9 cellular contexts compared by ENCODE assay signal in the genomic region with DNA sequence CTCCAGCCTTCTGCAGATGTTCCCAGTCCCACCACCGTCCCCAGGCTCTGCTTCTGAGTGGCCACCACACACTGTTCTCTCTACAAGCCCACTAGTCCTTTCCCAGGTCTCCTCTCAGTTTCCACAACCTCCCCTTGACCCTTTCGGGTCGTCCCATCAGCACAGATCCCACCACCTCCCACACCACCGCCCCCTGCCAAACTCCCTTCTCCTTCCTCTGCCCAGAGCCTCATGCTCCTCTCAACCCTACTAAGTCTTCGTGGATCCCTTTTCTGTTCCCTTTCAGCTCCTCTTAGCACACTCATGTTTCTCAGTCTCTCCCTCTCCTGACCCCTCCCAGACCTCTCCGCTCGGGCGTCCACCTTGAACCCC. TPM values are rescaled to one million over a fixed set of nuclear protein-coding genes. Genes with fewer than 3 reads are reported as not detected.
DNase-seq lines count a peak whose midpoint lies in the region; ATAC-seq and TF ChIP-seq lines count a peak whose summit lies in the region.
"Had no signal": no experiment of that assay in that cellular context is flagged by ENCODE, and none has a peak within 500 bp of the region (broad histone marks: within the 10 kb centered on the region; RNA-seq: fewer than 3 reads in every experiment).

No MANE protein-coding gene starts in this region.

- peak overlapping the region; percentile 97 for H3K9ac ChIP-seq in mucosa of stomach (ENCODE audit: low read length)

- TF ChIP-seq POLR2A in uterus (IDR thresholded peaks at IDR 0.05) = no peak

- H3K4me1 Mint-ChIP-seq in MCF 10A (ENCODE audit: insufficient read depth, unreplicated experiment) = peaks cover 47% of the 10 kb centered on the region

- 67% methylated on average over 8 of the region's 8 CpGs for WGBS in right cardiac atrium

- peaks cover 7% of the 10 kb centered on the region for H3K36me3 Mint-ChIP-seq in MCF 10A (ENCODE audit: insufficient read depth, unreplicated experiment)

- H3K27ac Mint-ChIP-seq in MCF 10A (ENCODE audit: low read depth, unreplicated experiment) = peak overlapping the region; percentile 100

- ATAC-seq in right cardiac atrium (no peak), Right ventricle myocardium superior (ENCODE audit: poor library complexity) (no peak), HG03175 (IDR thresholded peaks at IDR 0.05; ENCODE audit: unreplicated experiment) (no peak)

- H3K9me3 ChIP-seq in right cardiac atrium (ENCODE audit: control insufficient read depth, low read length) (no peaks in the 10 kb centered on the region), mucosa of stomach (ENCODE audit: control insufficient read depth, low read length) (no peaks in the 10 kb centered on the region), uterus (no peaks in the 10 kb centered on the region)

- H3K9me3 Mint-ChIP-seq in MCF 10A (ENCODE audit: unreplicated experiment) = no peaks in the 10 kb centered on the region

- intact Hi-C loops in right cardiac atrium (cut with DNase I) (loop anchor here in 3 of 4 donors (10.0 kb wide), 2 partner anchors 78 to 92 kb away; a partner anchor contains a TSS), Right ventricle myocardium superior (cut with DNase I) (no loop called here), MCF 10A (cut with micrococcal nuclease) (loop anchor here (10.0 kb wide), 1 partner anchor 152 kb away; no protein-coding TSS in a partner anchor), uterus (cut with DNase I; ENCODE audit: low total_unique reads) (no loop called here)

- TF ChIP-seq CTCF in MCF 10A (IDR thresholded peaks at IDR 0.05; ENCODE audit: unreplicated experiment) (no peak), uterus (IDR thresholded peaks at IDR 0.05) (no peak)

- H3K27me3 Mint-ChIP-seq in MCF 10A (ENCODE audit: insufficient read depth, unreplicated experiment) = no peaks in the 10 kb centered on the region

- H3K4me3 ChIP-seq in right cardiac atrium (ENCODE audit: low read length) (no peak overlapping the region), mucosa of stomach (ENCODE audit: low read length) (peak overlapping the region; percentile 44), uterus (peak overlapping the region; percentile 85 to 91)

- no peaks in the 10 kb centered on the region for H3K27me3 ChIP-seq in right cardiac atrium (ENCODE audit: control insufficient read depth, insufficient read depth)
- H3K27me3 ChIP-seq in mucosa of stomach (ENCODE audit: control insufficient read depth, insufficient read depth, low read length) = no peaks in the 10 kb centered on the region
- H3K27me3 ChIP-seq in uterus = no peaks in the 10 kb centered on the region

- POLR2A ChIA-PET in MCF 10A (lab: Yijun Ruan, JAX) = interaction anchor here (0.7 to 3.7 kb wide), 3 partner anchors 20 to 97 kb away, joined by 3 to 24 read pairs (median 23); no protein-coding TSS in a partner anchor

- H3K4me1 ChIP-seq in right cardiac atrium (ENCODE audit: control insufficient read depth, insufficient read depth, low read length) (peaks cover 37% of the 10 kb centered on the region), mucosa of stomach (ENCODE audit: control insufficient read depth, insufficient read depth, low read length) (peaks cover 62% of the 10 kb centered on the region), uterus (peaks cover 23 to 46% of the 10 kb centered on the region in 2 donors)

- no peak for DNase-seq in right cardiac atrium
- DNase-seq in Right ventricle myocardium superior = no peak
- no peak for DNase-seq in MCF 10A (ENCODE audit: unreplicated experiment)
- no peak for DNase-seq in uterus
- no peak for DNase-seq in NCI-H524 treated with DMSO at 0.1 percent for 48 hours (lab: John Stamatoyannopoulos, UW)
- no peak for DNase-seq in GOT3 (lab: John Stamatoyannopoulos, UW)
- DNase-seq: NCI-H2171 had no signal

- peak overlapping the region; percentile 34 for H3K27ac ChIP-seq in right cardiac atrium (ENCODE audit: low read length)
- peak overlapping the region; percentile 95 to 96 for H3K27ac ChIP-seq in uterus

- no peaks in the 10 kb centered on the region for H3K36me3 ChIP-seq in mucosa of stomach (ENCODE audit: control insufficient read depth, insufficient read depth, low read length)
- H3K36me3 ChIP-seq in uterus = no peaks in the 10 kb centered on the region

- BruUV-seq in MCF 10A (replicated peaks; lab: Mats Ljungman, UMichigan) = no TSS peak

- CTCF ChIA-PET in MCF 10A (lab: Yijun Ruan, JAX) = no interaction called here

- peak overlapping the region; percentile 99 for H3K4me3 Mint-ChIP-seq in MCF 10A (ENCODE audit: unreplicated experiment)

RNA-seq across cellular contexts. Expression of a gene that starts 1.9 kb away (rescaled TPM):
- total RNA-seq in right cardiac atrium = 100 to 1,000 TPM in 3 of 4 donors, 10 to 100 TPM in 1; 91.7 to 111 (median 105) TPM
- 102 TPM for polyA plus RNA-seq in right cardiac atrium
- total RNA-seq in Right ventricle myocardium superior = 113 TPM
- total RNA-seq in MCF 10A (2022) = 72.1 and 73.2 TPM in 2 replicates
- 100 to 1,000 TPM in 3 of 4 donors, 10 to 100 TPM in 1; 36.5 to 693 (median 144) TPM for total RNA-seq in uterus

RNA-seq across cellular contexts. Expression of a gene that starts 28.9 kb away (rescaled TPM):
- total RNA-seq in right cardiac atrium = 1 to 10 TPM; 6.4 to 9.4 (median 7.8) TPM
- 9.9 TPM for polyA plus RNA-seq in right cardiac atrium
- total RNA-seq in Right ventricle myocardium superior = 8.4 TPM
- 9.7 and 17.6 TPM in 2 replicates for total RNA-seq in MCF 10A (2022)
- total RNA-seq in uterus = 1 to 10 TPM in 3 of 4 donors, not detected in 1; 5.4 to 9.0 (median 6.4) TPM

RNA-seq across cellular contexts. Expression of a gene that starts 41.2 kb away (rescaled TPM):
- under 1 TPM in 2 of 4 donors, not detected in 2; 0.09 to 0.26 TPM for total RNA-seq in right cardiac atrium
- 0.36 TPM for polyA plus RNA-seq in right cardiac atrium
- 0.11 TPM for total RNA-seq in Right ventricle myocardium superior
- total RNA-seq in MCF 10A (2022) = 0.54 TPM in 1 of 2 replicates, not detected in the other
- total RNA-seq in uterus = 10 to 100 TPM in 2 of 4 donors, 1 to 10 TPM in 2; 3.4 to 17.8 (median 11.0) TPM

Comparison
In these comparisons a context has a peak if more than half of its experiments do, and no peak if none do; other contexts are left out.
1. intact Hi-C loops: an anchor here in right cardiac atrium (10.0 kb wide) and MCF 10A (10.0 kb wide); none called in Right ventricle myocardium superior and uterus.